10 cellular contexts compared by ENCODE assay signal in the genomic region with DNA sequence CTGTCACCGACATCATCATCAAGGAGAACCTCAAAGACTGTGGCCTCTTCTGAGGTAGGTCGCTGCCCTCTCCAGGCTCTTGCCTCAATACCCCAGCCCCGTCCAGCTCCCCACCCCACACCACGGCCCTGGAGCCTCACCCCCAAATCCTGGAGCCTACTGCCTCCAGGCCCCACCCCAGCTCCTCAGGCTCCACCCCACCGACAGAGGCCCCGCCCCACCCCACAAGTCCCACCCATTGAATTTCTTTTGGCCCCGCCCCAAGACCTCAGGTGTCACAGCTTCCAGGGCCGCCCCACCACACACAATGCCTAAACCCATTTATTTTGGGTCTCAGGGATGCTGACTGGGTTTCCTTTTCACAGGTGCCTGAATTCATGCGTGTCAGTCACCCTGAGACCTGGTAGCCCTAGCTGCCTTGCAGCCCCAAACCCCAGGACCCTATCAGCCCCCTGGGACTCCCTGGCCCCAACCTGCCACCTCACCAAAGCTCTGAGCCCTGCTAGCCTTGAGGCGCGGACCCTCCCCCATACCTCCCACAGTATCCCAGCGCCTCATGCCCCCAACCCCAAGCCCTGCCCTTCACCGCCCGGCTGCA. TPM values are rescaled to one million over a fixed set of nuclear protein-coding genes. Genes with fewer than 3 reads are reported as not detected.
DNase-seq lines count a peak whose midpoint lies in the region; ATAC-seq, FAIRE-seq and TF ChIP-seq lines count a peak whose summit lies in the region.
"Had no signal": no experiment of that assay in that cellular context is flagged by ENCODE, and none has a peak within 500 bp of the region (broad histone marks: within the 10 kb centered on the region; RNA-seq: fewer than 3 reads in every experiment).

No MANE protein-coding gene starts in this region.

- intact Hi-C loops in activated T-helper 1 cell treated with anti-CD3 and anti-CD28 coated beads, Interleukin-12 subunit alpha, Interleukin-12 subunit beta, Interleukin-2, Interleukin-4 antibody, amounts not matched to agents 30 ng/mL and 10 ng/mL and 1 ng/mL, durations not matched to agents 14 hours and 24 hours and 36 hours (cut with micrococcal nuclease) = loop anchor here (1.0 kb wide), 1 partner anchor 104 kb away; a partner anchor contains a TSS
- intact Hi-C loops in HepG2 (cut with micrococcal nuclease; ENCODE audit: unreplicated experiment) (loop anchor here (1.0 to 5.0 kb wide), 3 partner anchors 15 to 77 kb away; no protein-coding TSS in a partner anchor), colonic mucosa (cut with DNase I) (loop anchor here (5.0 kb wide), 1 partner anchor 77 kb away; no protein-coding TSS in a partner anchor)

- peak in 1 of 2 experiments; percentile 41 for DNase-seq in A549 (ENCODE audit: low read depth in 1 of 2, low spot score in 1 of 2)
- DNase-seq in HTR-8/SVneo (ENCODE audit: insufficient read length, low spot score) = no peak
- DNase-seq in activated T-helper 1 cell treated with anti-CD3 and anti-CD28 coated beads, Interleukin-12 subunit alpha, Interleukin-12 subunit beta, Interleukin-2, Interleukin-4 antibody, amounts not matched to agents 30 ng/mL and 10 ng/mL and 1 ng/mL, durations not matched to agents 14 hours and 24 hours and 36 hours (ENCODE audit: low spot score) = peak; percentile 9
- DNase-seq in HepG2 (ENCODE audit: low spot score) = peak; percentile 52
- DNase-seq in kidney tubule cell (ENCODE audit: low spot score) = no peak
- no peak for DNase-seq in AG08396 (ENCODE audit: low spot score)
- DNase-seq in colonic mucosa = no peak

- WGBS in A549 (ENCODE audit: missing lambda C conversion rate) = 78% methylated on average over 9 of the region's 14 CpGs
- 12% methylated on average over 12 of the region's 14 CpGs for WGBS in HepG2 (ENCODE audit: low lambda C conversion rate)

- FAIRE-seq in A549 (lab: Jason Lieb, UNC) (no peak), HTR-8/SVneo (lab: Jason Lieb, UNC) (peak; percentile 26), HepG2 (lab: Jason Lieb, UNC) (no peak)

- H3K27me3 Mint-ChIP-seq in activated T-helper 1 cell treated with anti-CD3 and anti-CD28 coated beads, Interleukin-12 subunit alpha, Interleukin-12 subunit beta, Interleukin-2, Interleukin-4 antibody, amounts not matched to agents 30 ng/mL and 10 ng/mL and 1 ng/mL, durations not matched to agents 14 hours and 24 hours and 36 hours (ENCODE audit: insufficient read depth) = peaks cover 18% of the 10 kb centered on the region

- no peak for TF ChIP-seq CTCF in A549 (IDR thresholded peaks at IDR 0.05)
- TF ChIP-seq CTCF in HepG2 (CRISPR knock-in tag; IDR thresholded peaks at IDR 0.05) = no peak
- TF ChIP-seq CTCF in colonic mucosa (IDR thresholded peaks at IDR 0.05) = no peak

- H3K9me3 Mint-ChIP-seq in activated T-helper 1 cell treated with anti-CD3 and anti-CD28 coated beads, Interleukin-12 subunit alpha, Interleukin-12 subunit beta, Interleukin-2, Interleukin-4 antibody, amounts not matched to agents 30 ng/mL and 10 ng/mL and 1 ng/mL, durations not matched to agents 14 hours and 24 hours and 36 hours = no peaks in the 10 kb centered on the region

- no peak for TF ChIP-seq RAD21 in A549 (conservative IDR thresholded peaks at IDR 0.05 in 1 of 2, IDR thresholded peaks at IDR 0.05 in 1 of 2)
- no peak for TF ChIP-seq RAD21 in HepG2 (CRISPR knock-in tag; IDR thresholded peaks at IDR 0.05)

- H3K9me3 ChIP-seq in A549 = no peaks in the 10 kb centered on the region
- H3K9me3 ChIP-seq in HepG2 (ENCODE audit: low read length) = no peaks in the 10 kb centered on the region
- H3K9me3 ChIP-seq in colonic mucosa = no peaks in the 10 kb centered on the region

- TF ChIP-seq EP300 in A549 (IDR thresholded peaks at IDR 0.05) (no peak), HepG2 (IDR thresholded peaks at IDR 0.05; ENCODE audit: low read depth in 2 of 2, low read length in 2 of 2) (no peak), HepG2 (CRISPR knock-in tag; IDR thresholded peaks at IDR 0.05; ENCODE audit: borderline replicate concordance) (no peak)

- peaks cover 4% of the 10 kb centered on the region for H4K20me1 ChIP-seq in HepG2 (ENCODE audit: insufficient read depth, low read length)

- in situ Hi-C loops in HepG2 (cut with HindIII; ENCODE audit: extremely low pct_ligation_motif_present, low pct_unique_long_range_greater_than_20kb) = loop anchor here (5.0 to 10.0 kb wide), 2 partner anchors 32 to 80 kb away; a partner anchor contains a TSS

- no peak overlapping the region for H2AFZ ChIP-seq in HepG2 (ENCODE audit: low read length)

- H3K9ac ChIP-seq in HepG2 (ENCODE audit: insufficient read depth, low read depth, low read length) (peak overlapping the region; percentile 82), colonic mucosa (ENCODE audit: low read depth in 2 of 2, low read length in 2 of 2) (no peak overlapping the region)

- H3K36me3 ChIP-seq in HepG2 (replicated peaks in 1 of 2; ENCODE audit: control insufficient read depth in 1 of 2, insufficient read depth in 2 of 2, low read length in 2 of 2) (no peaks in the 10 kb centered on the region), colonic mucosa (no peaks in the 10 kb centered on the region)

- ATAC-seq in A549 = peak; percentile 6 to 50; a peak in 3 of 6 replicates
- peak; percentile 19 for ATAC-seq in HepG2
- ATAC-seq in GM19467 (IDR thresholded peaks at IDR 0.05; ENCODE audit: unreplicated experiment) = no peak

- H3K4me3 Mint-ChIP-seq in activated T-helper 1 cell treated with anti-CD3 and anti-CD28 coated beads, Interleukin-12 subunit alpha, Interleukin-12 subunit beta, Interleukin-2, Interleukin-4 antibody, amounts not matched to agents 30 ng/mL and 10 ng/mL and 1 ng/mL, durations not matched to agents 14 hours and 24 hours and 36 hours = no peak overlapping the region

- no peak overlapping the region for H3K27ac Mint-ChIP-seq in activated T-helper 1 cell treated with anti-CD3 and anti-CD28 coated beads, Interleukin-12 subunit alpha, Interleukin-12 subunit beta, Interleukin-2, Interleukin-4 antibody, amounts not matched to agents 30 ng/mL and 10 ng/mL and 1 ng/mL, durations not matched to agents 14 hours and 24 hours and 36 hours

- CTCF ChIA-PET in A549 (lab: Yijun Ruan, JAX) = interaction anchor here (0.6 to 18.7 kb wide), 34 partner anchors 8 to 136 kb away, joined by 3 to 550 read pairs (median 6); a partner anchor contains a TSS
- CTCF ChIA-PET in HepG2 (lab: Yijun Ruan, JAX; ENCODE audit: low intra/inter-chr PET ratio, low total read pairs) = interaction anchor here (1.1 to 4.8 kb wide), 5 partner anchors 10 to 76 kb away, joined by 4 to 265 read pairs (median 5); a partner anchor contains a TSS

- TF ChIP-seq POLR2A in A549 (IDR thresholded peaks at IDR 0.05; ENCODE audit: low read length) = no peak
- TF ChIP-seq POLR2A in HepG2 (IDR thresholded peaks at IDR 0.05; ENCODE audit: insufficient read depth in 1 of 2, low read depth in 2 of 2, low read length in 2 of 2) = no peak

- H3K79me2 ChIP-seq in HepG2 (ENCODE audit: insufficient read depth, low read length) = no peaks in the 10 kb centered on the region

- H3K4me1 Mint-ChIP-seq in activated T-helper 1 cell treated with anti-CD3 and anti-CD28 coated beads, Interleukin-12 subunit alpha, Interleukin-12 subunit beta, Interleukin-2, Interleukin-4 antibody, amounts not matched to agents 30 ng/mL and 10 ng/mL and 1 ng/mL, durations not matched to agents 14 hours and 24 hours and 36 hours (ENCODE audit: low read depth) = peaks cover 6% of the 10 kb centered on the region

- peaks cover 13% of the 10 kb centered on the region; the same call in 2 of the 3 replicates for H3K4me1 ChIP-seq in A549
- H3K4me1 ChIP-seq in HepG2 (ENCODE audit: insufficient read depth, low read length) = peaks cover 54% of the 10 kb centered on the region
- H3K4me1 ChIP-seq in colonic mucosa = peaks cover 4% of the 10 kb centered on the region

- H3K36me3 Mint-ChIP-seq in activated T-helper 1 cell treated with anti-CD3 and anti-CD28 coated beads, Interleukin-12 subunit alpha, Interleukin-12 subunit beta, Interleukin-2, Interleukin-4 antibody, amounts not matched to agents 30 ng/mL and 10 ng/mL and 1 ng/mL, durations not matched to agents 14 hours and 24 hours and 36 hours (ENCODE audit: low read depth) = no peaks in the 10 kb centered on the region

- H3K27ac ChIP-seq in A549 (peak overlapping the region; percentile 24 to 56; a peak in 3 of 6 replicates), HepG2 (ENCODE audit: extremely low read length, insufficient read depth, low read length) (peak overlapping the region; percentile 97), colonic mucosa (no peak overlapping the region)
- H3K27ac ChIP-seq: HL-60 had no signal

- H3K27me3 ChIP-seq in HepG2 (ENCODE audit: control insufficient read depth in 1 of 2, insufficient read depth in 2 of 2, low read length in 2 of 2) = no peaks in the 10 kb centered on the region
- H3K27me3 ChIP-seq in colonic mucosa = peaks cover 17% of the 10 kb centered on the region

- H3K4me2 ChIP-seq in A549 (peak overlapping the region; percentile 64), HepG2 (ENCODE audit: low read depth, low read length) (peak overlapping the region; percentile 91)

- no peak overlapping the region for H3K4me3 ChIP-seq in A549
- H3K4me3 ChIP-seq in HepG2 (replicated peaks in 1 of 3; ENCODE audit: insufficient read depth in 1 of 3, low read depth in 2 of 3, low read length in 3 of 3) = peak overlapping the region; percentile 28 to 70 (median 35)
- no peak overlapping the region for H3K4me3 ChIP-seq in colonic mucosa

- POLR2A ChIA-PET in A549 (lab: Yijun Ruan, JAX) = interaction anchor here (0.9 kb wide), 1 partner anchor 31 kb away, joined by 5 read pairs; no protein-coding TSS in a partner anchor
- POLR2A ChIA-PET in HepG2 (lab: Yijun Ruan, JAX) = interaction anchor here (0.9 to 4.0 kb wide), 28 partner anchors 13 to 350 kb away, joined by 3 to 844 read pairs (median 6); a partner anchor contains a TSS

- no TSS peak for BruUV-seq in HepG2 (replicated peaks; lab: Mats Ljungman, UMichigan)

RNA-seq across cellular contexts. Expression of a gene that starts 3.6 kb away (rescaled TPM):
- polyA plus RNA-seq in A549 (2011; rRNA removed) (not detected in 2 replicates), A549 (2017; fragmentation: RNase III; extraction: RNeasy Plus Mini Kit Qiagen cat#74134 plus additional on column Dnase treatment) (not detected in 3 replicates), HepG2 (2011; rRNA removed) (0.03 TPM in 1 of 2 replicates, not detected in the other)
- polyA plus RNA-seq in A549 (2012; cell fraction: cytosol; rRNA removed) = 0.04 TPM in 1 of 2 replicates, not detected in the other
- not detected in 2 replicates for polyA plus RNA-seq in A549 (2012; cell fraction: nucleus; rRNA removed)
- not detected in 2 replicates for polyA minus RNA-seq in A549 (2011; rRNA and poly(A)+ RNA removed)
- total RNA-seq in activated T-helper 1 cell treated with anti-CD3 and anti-CD28 coated beads, Interleukin-12 subunit alpha, Interleukin-12 subunit beta, Interleukin-2, Interleukin-4 antibody, amounts not matched to agents 30 ng/mL and 10 ng/mL and 1 ng/mL, durations not matched to agents 14 hours and 24 hours and 36 hours = not detected in 2 replicates
- total RNA-seq in HepG2 (2016; rRNA removed; fragmentation: Illumina TruSeq; extraction: Trizol) (0.15 TPM in 1 of 2 replicates, not detected in the other), colonic mucosa (not detected)
- total RNA-seq in HepG2 (2016; cell fraction: cytosol; rRNA removed; fragmentation: Illumina TruSeq; extraction: Trizol; ENCODE audit: low read depth) = 1.8 and 2.0 TPM in 2 replicates
- 0.09 and 0.28 TPM in 2 replicates for total RNA-seq in HepG2 (2016; cell fraction: insoluble cytoplasmic fraction; rRNA removed; fragmentation: Illumina TruSeq; extraction: Trizol)
- 0.87 and 1.1 TPM in 2 replicates for total RNA-seq in HepG2 (2016; cell fraction: membrane; rRNA removed; fragmentation: Illumina TruSeq; extraction: Trizol)
- total RNA-seq in HepG2 (2016; cell fraction: nucleus; rRNA removed; fragmentation: Illumina TruSeq; extraction: Trizol) = 0.25 and 0.44 TPM in 2 replicates
- not detected in 2 replicates for polyA plus RNA-seq in HepG2 (2011; cell fraction: cytosol; rRNA removed)
- 0.14 and 0.33 TPM in 2 replicates for polyA plus RNA-seq in HepG2 (2011; cell fraction: nucleus; rRNA removed)
- polyA plus RNA-seq in HepG2 (2012) = 0.08 TPM in 1 of 2 replicates, not detected in the other
- not detected in 2 replicates for polyA plus RNA-seq in HepG2 (2016; cell fraction: cytosol; fragmentation: Illumina TruSeq; extraction: Trizol; ENCODE audit: low read depth)
- not detected in 2 replicates for polyA plus RNA-seq in HepG2 (2016; cell fraction: insoluble cytoplasmic fraction; fragmentation: Illumina TruSeq; extraction: Trizol; ENCODE audit: low read depth)
- not detected in 2 replicates for polyA plus RNA-seq in HepG2 (2016; cell fraction: membrane; fragmentation: Illumina TruSeq; extraction: Trizol; ENCODE audit: low read depth)
- polyA plus RNA-seq in HepG2 (2016; cell fraction: nucleus; fragmentation: Illumina TruSeq; extraction: Trizol; ENCODE audit: insufficient read depth, low read depth) = 0.31 TPM in 1 of 2 replicates, not detected in the other
- 0.47 and 2.3 TPM in 2 replicates for polyA minus RNA-seq in HepG2 (2011; rRNA and poly(A)+ RNA removed; ENCODE audit: low replicate concordance)
- polyA minus RNA-seq in HepG2 (2011; cell fraction: cytosol; rRNA and poly(A)+ RNA removed) = 0.26 TPM in 1 of 2 replicates, not detected in the other
- polyA minus RNA-seq in HepG2 (2011; cell fraction: nucleus; rRNA and poly(A)+ RNA removed) = 1.2 and 1.5 TPM in 2 replicates
- total RNA-seq: glomerular endothelial cell had no signal

RNA-seq across cellular contexts. Expression of a gene that starts 10.1 kb away (rescaled TPM):
- polyA plus RNA-seq in A549 (2011; rRNA removed) (0.05 and 0.12 TPM in 2 replicates), A549 (2017; fragmentation: RNase III; extraction: RNeasy Plus Mini Kit Qiagen cat#74134 plus additional on column Dnase treatment) (0.10 to 0.13 TPM in 2 of 3 replicates, not detected in the other), HepG2 (2011; rRNA removed) (164 and 247 TPM in 2 replicates)
- 0.04 and 0.05 TPM in 2 replicates for polyA plus RNA-seq in A549 (2012; cell fraction: cytosol; rRNA removed)
- polyA plus RNA-seq in A549 (2012; cell fraction: nucleus; rRNA removed) = 0.04 and 0.11 TPM in 2 replicates
- 0.39 TPM in 1 of 2 replicates, not detected in the other for polyA minus RNA-seq in A549 (2011; rRNA and poly(A)+ RNA removed)
- total RNA-seq in activated T-helper 1 cell treated with anti-CD3 and anti-CD28 coated beads, Interleukin-12 subunit alpha, Interleukin-12 subunit beta, Interleukin-2, Interleukin-4 antibody, amounts not matched to agents 30 ng/mL and 10 ng/mL and 1 ng/mL, durations not matched to agents 14 hours and 24 hours and 36 hours = not detected in 2 replicates
- total RNA-seq in HepG2 (2016; rRNA removed; fragmentation: Illumina TruSeq; extraction: Trizol) (14.3 and 29.8 TPM in 2 replicates), colonic mucosa (under 1 TPM; 0.24 to 0.40 TPM)
- 9.4 and 12.0 TPM in 2 replicates for total RNA-seq in HepG2 (2016; cell fraction: cytosol; rRNA removed; fragmentation: Illumina TruSeq; extraction: Trizol; ENCODE audit: low read depth)
- 14.3 and 31.3 TPM in 2 replicates for total RNA-seq in HepG2 (2016; cell fraction: insoluble cytoplasmic fraction; rRNA removed; fragmentation: Illumina TruSeq; extraction: Trizol)
- total RNA-seq in HepG2 (2016; cell fraction: membrane; rRNA removed; fragmentation: Illumina TruSeq; extraction: Trizol) = 13.7 and 15.1 TPM in 2 replicates
- total RNA-seq in HepG2 (2016; cell fraction: nucleus; rRNA removed; fragmentation: Illumina TruSeq; extraction: Trizol) = 51.2 and 60.9 TPM in 2 replicates
- polyA plus RNA-seq in HepG2 (2011; cell fraction: cytosol; rRNA removed) = 69.6 and 77.8 TPM in 2 replicates
- 645 and 755 TPM in 2 replicates for polyA plus RNA-seq in HepG2 (2011; cell fraction: nucleus; rRNA removed)
- 101 and 126 TPM in 2 replicates for polyA plus RNA-seq in HepG2 (2012)
- 7.3 and 7.5 TPM in 2 replicates for polyA plus RNA-seq in HepG2 (2016; cell fraction: cytosol; fragmentation: Illumina TruSeq; extraction: Trizol; ENCODE audit: low read depth)
- 17.2 and 22.9 TPM in 2 replicates for polyA plus RNA-seq in HepG2 (2016; cell fraction: insoluble cytoplasmic fraction; fragmentation: Illumina TruSeq; extraction: Trizol; ENCODE audit: low read depth)
- polyA plus RNA-seq in HepG2 (2016; cell fraction: membrane; fragmentation: Illumina TruSeq; extraction: Trizol; ENCODE audit: low read depth) = 12.8 and 13.7 TPM in 2 replicates
- polyA plus RNA-seq in HepG2 (2016; cell fraction: nucleus; fragmentation: Illumina TruSeq; extraction: Trizol; ENCODE audit: insufficient read depth, low read depth) = 146 and 148 TPM in 2 replicates
- polyA minus RNA-seq in HepG2 (2011; rRNA and poly(A)+ RNA removed; ENCODE audit: low replicate concordance) = 0.14 and 257 TPM in 2 replicates
- 61.1 and 83.0 TPM in 2 replicates for polyA minus RNA-seq in HepG2 (2011; cell fraction: cytosol; rRNA and poly(A)+ RNA removed)
- polyA minus RNA-seq in HepG2 (2011; cell fraction: nucleus; rRNA and poly(A)+ RNA removed) = 113 and 140 TPM in 2 replicates
- total RNA-seq: glomerular endothelial cell had no signal

RNA-seq across cellular contexts. Expression of a gene that starts 39.9 kb away (rescaled TPM):
- 2.9 and 5.0 TPM in 2 replicates for polyA plus RNA-seq in A549 (2011; rRNA removed)
- 3.9 and 5.8 TPM in 2 replicates for polyA plus RNA-seq in A549 (2012; cell fraction: cytosol; rRNA removed)
- polyA plus RNA-seq in A549 (2012; cell fraction: nucleus; rRNA removed) = 7.9 and 11.6 TPM in 2 replicates
- polyA plus RNA-seq in A549 (2017; fragmentation: RNase III; extraction: RNeasy Plus Mini Kit Qiagen cat#74134 plus additional on column Dnase treatment) = 9.0 to 10.6 TPM (median 10.1 TPM) in 3 replicates
- polyA minus RNA-seq in A549 (2011; rRNA and poly(A)+ RNA removed) = 8.6 and 8.9 TPM in 2 replicates
- total RNA-seq in activated T-helper 1 cell treated with anti-CD3 and anti-CD28 coated beads, Interleukin-12 subunit alpha, Interleukin-12 subunit beta, Interleukin-2, Interleukin-4 antibody, amounts not matched to agents 30 ng/mL and 10 ng/mL and 1 ng/mL, durations not matched to agents 14 hours and 24 hours and 36 hours = 0.21 and 0.42 TPM in 2 replicates
- total RNA-seq in HepG2 (2016; rRNA removed; fragmentation: Illumina TruSeq; extraction: Trizol) = 3.6 and 7.6 TPM in 2 replicates
- total RNA-seq in HepG2 (2016; cell fraction: cytosol; rRNA removed; fragmentation: Illumina TruSeq; extraction: Trizol; ENCODE audit: low read depth) = 1.5 and 1.7 TPM in 2 replicates
- total RNA-seq in HepG2 (2016; cell fraction: insoluble cytoplasmic fraction; rRNA removed; fragmentation: Illumina TruSeq; extraction: Trizol) = 3.6 and 8.8 TPM in 2 replicates
- 4.9 and 5.4 TPM in 2 replicates for total RNA-seq in HepG2 (2016; cell fraction: membrane; rRNA removed; fragmentation: Illumina TruSeq; extraction: Trizol)
- 8.8 and 9.1 TPM in 2 replicates for total RNA-seq in HepG2 (2016; cell fraction: nucleus; rRNA removed; fragmentation: Illumina TruSeq; extraction: Trizol)
- 14.8 and 17.2 TPM in 2 replicates for polyA plus RNA-seq in HepG2 (2011; rRNA removed)
- polyA plus RNA-seq in HepG2 (2011; cell fraction: cytosol; rRNA removed) = 13.5 and 13.7 TPM in 2 replicates
- polyA plus RNA-seq in HepG2 (2011; cell fraction: nucleus; rRNA removed) = 22.1 and 33.2 TPM in 2 replicates
- polyA plus RNA-seq in HepG2 (2012) = 9.5 and 12.9 TPM in 2 replicates
- polyA plus RNA-seq in HepG2 (2016; cell fraction: cytosol; fragmentation: Illumina TruSeq; extraction: Trizol; ENCODE audit: low read depth) = 2.0 and 2.5 TPM in 2 replicates
- polyA plus RNA-seq in HepG2 (2016; cell fraction: insoluble cytoplasmic fraction; fragmentation: Illumina TruSeq; extraction: Trizol; ENCODE audit: low read depth) = 6.6 and 7.1 TPM in 2 replicates
- 5.8 and 6.2 TPM in 2 replicates for polyA plus RNA-seq in HepG2 (2016; cell fraction: membrane; fragmentation: Illumina TruSeq; extraction: Trizol; ENCODE audit: low read depth)
- polyA plus RNA-seq in HepG2 (2016; cell fraction: nucleus; fragmentation: Illumina TruSeq; extraction: Trizol; ENCODE audit: insufficient read depth, low read depth) = 22.2 and 24.9 TPM in 2 replicates
- 63.3 and 65.7 TPM in 2 replicates for polyA minus RNA-seq in HepG2 (2011; rRNA and poly(A)+ RNA removed; ENCODE audit: low replicate concordance)
- polyA minus RNA-seq in HepG2 (2011; cell fraction: cytosol; rRNA and poly(A)+ RNA removed) = 14.4 and 15.7 TPM in 2 replicates
- polyA minus RNA-seq in HepG2 (2011; cell fraction: nucleus; rRNA and poly(A)+ RNA removed) = 7.2 and 9.3 TPM in 2 replicates
- total RNA-seq in colonic mucosa = 10 to 100 TPM; 14.7 to 24.0 TPM

RNA-seq across cellular contexts. Expression of a gene that starts 41.0 kb away (rescaled TPM):
- polyA plus RNA-seq in A549 (2011; rRNA removed) = 67.0 and 67.8 TPM in 2 replicates
- 102 and 107 TPM in 2 replicates for polyA plus RNA-seq in A549 (2012; cell fraction: cytosol; rRNA removed)
- polyA plus RNA-seq in A549 (2012; cell fraction: nucleus; rRNA removed) = 51.4 and 67.2 TPM in 2 replicates
- polyA plus RNA-seq in A549 (2017; fragmentation: RNase III; extraction: RNeasy Plus Mini Kit Qiagen cat#74134 plus additional on column Dnase treatment) = 44.6 to 48.8 TPM (median 47.4 TPM) in 3 replicates
- 68.0 and 84.2 TPM in 2 replicates for polyA minus RNA-seq in A549 (2011; rRNA and poly(A)+ RNA removed)
- 237 and 238 TPM in 2 replicates for total RNA-seq in activated T-helper 1 cell treated with anti-CD3 and anti-CD28 coated beads, Interleukin-12 subunit alpha, Interleukin-12 subunit beta, Interleukin-2, Interleukin-4 antibody, amounts not matched to agents 30 ng/mL and 10 ng/mL and 1 ng/mL, durations not matched to agents 14 hours and 24 hours and 36 hours
- total RNA-seq in HepG2 (2016; rRNA removed; fragmentation: Illumina TruSeq; extraction: Trizol) = 34.5 and 51.1 TPM in 2 replicates
- 26.6 and 32.1 TPM in 2 replicates for total RNA-seq in HepG2 (2016; cell fraction: cytosol; rRNA removed; fragmentation: Illumina TruSeq; extraction: Trizol; ENCODE audit: low read depth)
- 33.4 and 51.3 TPM in 2 replicates for total RNA-seq in HepG2 (2016; cell fraction: insoluble cytoplasmic fraction; rRNA removed; fragmentation: Illumina TruSeq; extraction: Trizol)
- total RNA-seq in HepG2 (2016; cell fraction: membrane; rRNA removed; fragmentation: Illumina TruSeq; extraction: Trizol) = 43.7 and 48.0 TPM in 2 replicates
- 26.6 and 32.5 TPM in 2 replicates for total RNA-seq in HepG2 (2016; cell fraction: nucleus; rRNA removed; fragmentation: Illumina TruSeq; extraction: Trizol)
- polyA plus RNA-seq in HepG2 (2011; rRNA removed) = 66.1 and 66.2 TPM in 2 replicates
- polyA plus RNA-seq in HepG2 (2011; cell fraction: cytosol; rRNA removed) = 64.5 and 77.2 TPM in 2 replicates
- polyA plus RNA-seq in HepG2 (2011; cell fraction: nucleus; rRNA removed) = 39.4 and 42.6 TPM in 2 replicates
- polyA plus RNA-seq in HepG2 (2012) = 25.4 and 25.9 TPM in 2 replicates
- polyA plus RNA-seq in HepG2 (2016; cell fraction: cytosol; fragmentation: Illumina TruSeq; extraction: Trizol; ENCODE audit: low read depth) = 37.3 and 42.8 TPM in 2 replicates
- 57.1 and 66.6 TPM in 2 replicates for polyA plus RNA-seq in HepG2 (2016; cell fraction: insoluble cytoplasmic fraction; fragmentation: Illumina TruSeq; extraction: Trizol; ENCODE audit: low read depth)
- polyA plus RNA-seq in HepG2 (2016; cell fraction: membrane; fragmentation: Illumina TruSeq; extraction: Trizol; ENCODE audit: low read depth) = 69.3 and 71.1 TPM in 2 replicates
- polyA plus RNA-seq in HepG2 (2016; cell fraction: nucleus; fragmentation: Illumina TruSeq; extraction: Trizol; ENCODE audit: insufficient read depth, low read depth) = 73.5 and 75.3 TPM in 2 replicates
- 111 and 236 TPM in 2 replicates for polyA minus RNA-seq in HepG2 (2011; rRNA and poly(A)+ RNA removed; ENCODE audit: low replicate concordance)
- 26.0 and 26.4 TPM in 2 replicates for polyA minus RNA-seq in HepG2 (2011; cell fraction: cytosol; rRNA and poly(A)+ RNA removed)
- polyA minus RNA-seq in HepG2 (2011; cell fraction: nucleus; rRNA and poly(A)+ RNA removed) = 16.4 and 20.0 TPM in 2 replicates
- 10 to 100 TPM; 48.7 to 77.4 TPM for total RNA-seq in colonic mucosa

Comparison
In these comparisons a context has a peak if more than half of its experiments do, and no peak if none do; other contexts are left out.
1. DNase-seq: peak in activated T-helper 1 cell treated with anti-CD3 and anti-CD28 coated beads, Interleukin-12 subunit alpha, Interleukin-12 subunit beta, Interleukin-2, Interleukin-4 antibody, amounts not matched to agents 30 ng/mL and 10 ng/mL and 1 ng/mL, durations not matched to agents 14 hours and 24 hours and 36 hours (single experiment) and HepG2 (single experiment); none in HTR-8/SVneo (single experiment), kidney tubule cell (single experiment), AG08396 (single experiment) and colonic mucosa (single experiment).
2. H3K4me3 ChIP-seq: peak in HepG2 (3 of 3); none in A549 (single experiment) and colonic mucosa (single experiment).
3. RNA of a gene that starts 10.1 kb away (total RNA-seq): 9.4 to 60.9 TPM in HepG2; 0.24 to 0.40 TPM in colonic mucosa and not detected in activated T-helper 1 cell treated with anti-CD3 and anti-CD28 coated beads, Interleukin-12 subunit alpha, Interleukin-12 subunit beta, Interleukin-2, Interleukin-4 antibody, amounts not matched to agents 30 ng/mL and 10 ng/mL and 1 ng/mL, durations not matched to agents 14 hours and 24 hours and 36 hours; every median in the first group is over 4 times any median in the second.